ENCODE assay signal across 1 cellular context in genomic region chr6:36688534-36689075, GRCh38.
TF ChIP-seq lines count a peak whose summit lies in the region.

No MANE protein-coding gene starts in this region.

TF ChIP-seq in SK-N-SH treated with all-trans-retinoic acid at 6 μM for 48 hours, 23 proteins besides CTCF, POLR2A, EP300 and RAD21 (continued from another document):
- no peak for TF ChIP-seq CSRNP3 (CRISPR knock-in tag; IDR thresholded peaks at IDR 0.05)
- no peak for TF ChIP-seq BACH2 (CRISPR knock-in tag; IDR thresholded peaks at IDR 0.05; ENCODE audit: borderline replicate concordance)
- TF ChIP-seq CSDC2 (CRISPR knock-in tag; IDR thresholded peaks at IDR 0.05) = no peak
- no peak for TF ChIP-seq CREB5 (CRISPR knock-in tag; IDR thresholded peaks at IDR 0.05; ENCODE audit: low read depth)
- TF ChIP-seq ZC3H10 (CRISPR knock-in tag; IDR thresholded peaks at IDR 0.05) = no peak
- TF ChIP-seq ESRRG (CRISPR knock-in tag; IDR thresholded peaks at IDR 0.05) = no peak
- no peak for TF ChIP-seq ZFP3 (CRISPR knock-in tag; IDR thresholded peaks at IDR 0.05)
- no peak for TF ChIP-seq TSHZ2 (CRISPR knock-in tag; IDR thresholded peaks at IDR 0.05)
